ENCODE assay signal across 17 cellular contexts in the genomic region with DNA sequence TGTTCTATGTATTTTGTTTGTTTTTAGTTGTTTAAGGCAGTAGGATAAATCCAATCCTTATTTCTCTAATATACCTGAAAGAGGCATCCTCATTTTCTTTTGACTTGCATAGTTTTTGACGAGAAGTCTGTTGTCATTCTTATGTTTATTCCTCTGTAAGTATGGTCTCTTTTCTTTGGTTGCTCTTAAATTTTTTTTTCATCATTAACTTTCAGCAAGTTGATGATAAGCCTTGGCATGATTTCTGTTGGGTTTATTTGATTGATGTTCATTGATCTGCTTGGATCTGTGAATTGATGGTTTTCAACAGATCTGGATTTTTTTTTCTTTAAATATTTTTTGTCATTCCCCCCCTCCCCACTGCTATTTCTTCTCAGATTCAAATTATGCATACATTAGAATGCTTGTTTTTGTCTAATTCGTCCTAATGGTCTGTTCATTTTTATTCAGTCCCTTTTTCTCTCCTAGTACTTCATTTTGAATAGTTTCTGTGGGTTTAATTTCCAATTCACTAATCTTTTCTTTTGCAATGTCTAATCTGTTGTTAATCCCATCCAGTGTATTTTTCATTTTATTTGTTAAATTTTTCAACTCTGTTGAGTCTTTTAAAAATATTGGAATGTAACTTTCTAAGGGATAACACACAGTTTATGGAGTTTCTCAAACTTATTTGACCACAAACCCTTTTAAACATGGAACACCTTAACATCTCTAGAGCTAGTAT.
DNase-seq lines count a peak whose midpoint lies in the region; ATAC-seq and TF ChIP-seq lines count a peak whose summit lies in the region.
"Had no signal": no experiment of that assay in that cellular context is flagged by ENCODE, and none has a peak within 500 bp of the region (broad histone marks: within the 10 kb centered on the region; RNA-seq: fewer than 3 reads in every experiment).

No MANE protein-coding gene starts in this region.

- no peak overlapping the region for H3K27ac ChIP-seq in IMR-90 (ENCODE audit: insufficient read depth, low read length)
- H3K27ac ChIP-seq: BLaER1, epithelial cell of prostate, heart left ventricle had no signal

- H3K27me3 ChIP-seq in IMR-90 (ENCODE audit: control insufficient read depth, insufficient read depth, low read length) (no peaks in the 10 kb centered on the region), adipocyte (replicated peaks; ENCODE audit: control insufficient read depth, insufficient read depth, low read length) (no peaks in the 10 kb centered on the region)
- H3K27me3 ChIP-seq: BLaER1, heart left ventricle had no signal

- no peak overlapping the region for H3K4me3 Mint-ChIP-seq in activated T-cell treated with anti-CD3 and anti-CD28 coated beads, Interleukin-2, amount 50 U/mL, for 24 hours
- H3K4me3 Mint-ChIP-seq: activated T-helper 1 cell treated with anti-CD3 and anti-CD28 coated beads, Interleukin-12 subunit alpha, Interleukin-12 subunit beta, Interleukin-2, Interleukin-4 antibody, amounts not matched to agents 30 ng/mL and 10 ng/mL and 1 ng/mL, durations not matched to agents 14 hours and 24 hours and 36 hours had no signal

- BruUV-seq in IMR-90 (replicated peaks; lab: Mats Ljungman, UMichigan), result no TSS peak

- no peak overlapping the region for H2AK9ac ChIP-seq in IMR-90 (replicated peaks; ENCODE audit: low read depth, low read length, poor library complexity)

- no peak for TF ChIP-seq CTCF in IMR-90 (conservative IDR thresholded peaks at IDR 0.05; ENCODE audit: low read depth, low read length)

- ATAC-seq in IMR-90 (ENCODE audit: low read depth) (no peak), GM19452 (IDR thresholded peaks at IDR 0.05; ENCODE audit: unreplicated experiment) (no peak)
- ATAC-seq: heart left ventricle, mucosa of descending colon, sciatic nerve had no signal

- H3K4me3 ChIP-seq in IMR-90 (ENCODE audit: insufficient read depth, low read depth, low read length), result no peak overlapping the region
- H3K4me3 ChIP-seq in adipocyte (ENCODE audit: low read length), result peak overlapping the region; percentile 29
- H3K4me3 ChIP-seq: BLaER1, heart left ventricle, mucosa of descending colon had no signal

- H2AK5ac ChIP-seq in IMR-90 (ENCODE audit: low read depth, low read length), result no peak overlapping the region

- no peak overlapping the region for H2AFZ ChIP-seq in IMR-90 (replicated peaks; ENCODE audit: low read length, poor library complexity)

- in situ Hi-C loops in IMR-90 (cut with MboI; ENCODE audit: low sequenced_read_pairs), result no loop called here

- dilution Hi-C loops in IMR-90 (cut with HindIII; ENCODE audit: low sequenced_read_pairs, unreplicated experiment), result no loop called here

- no peaks in the 10 kb centered on the region for H4K20me1 ChIP-seq in IMR-90 (ENCODE audit: insufficient read depth, low read length)
- H4K20me1 ChIP-seq: BLaER1 had no signal

- WGBS in IMR-90 (ENCODE audit: extremely low coverage in 2 of 2, insufficient read length in 1 of 2), 2 experiments, result no CpG with 5 or more reads among the region's 2 CpGs

- H3K9me1 ChIP-seq in IMR-90 (ENCODE audit: insufficient read depth, low read length), result no peaks in the 10 kb centered on the region

- no peak overlapping the region for H3K18ac ChIP-seq in IMR-90 (ENCODE audit: low read depth, low read length)

- peaks cover 21% of the 10 kb centered on the region for H3K9me3 Mint-ChIP-seq in activated T-cell treated with anti-CD3 and anti-CD28 coated beads, Interleukin-2, amount 50 U/mL, for 24 hours

- H3K14ac ChIP-seq in IMR-90 (replicated peaks; ENCODE audit: low read depth, low read length), result no peak overlapping the region

- no peak overlapping the region for H2BK5ac ChIP-seq in IMR-90 (ENCODE audit: low read depth, low read length, poor library complexity, severe bottlenecking)

- POLR2A ChIA-PET in IMR-90 (lab: Charles Lee; ENCODE audit: unreplicated experiment), result no interaction called here

- no peak overlapping the region for H3K4ac ChIP-seq in IMR-90 (ENCODE audit: low read depth, low read length)

- H3K36me3 ChIP-seq in IMR-90 (ENCODE audit: control insufficient read depth, insufficient read depth, low read length) (no peaks in the 10 kb centered on the region), adipocyte (ENCODE audit: control insufficient read depth, insufficient read depth, low read length, severe bottlenecking) (no peaks in the 10 kb centered on the region)
- H3K36me3 ChIP-seq: BLaER1, heart left ventricle had no signal

- H3K4me1 ChIP-seq in IMR-90 (ENCODE audit: control insufficient read depth, insufficient read depth, low read length) (no peaks in the 10 kb centered on the region), adipocyte (ENCODE audit: control insufficient read depth, insufficient read depth, low read length) (no peaks in the 10 kb centered on the region)
- H3K4me1 ChIP-seq: BLaER1, heart left ventricle had no signal

- H3K79me1 ChIP-seq in IMR-90 (ENCODE audit: low read depth in 1 of 2, low read length in 2 of 2), result no peaks in the 10 kb centered on the region

- no peaks in the 10 kb centered on the region for H3K4me1 Mint-ChIP-seq in activated T-cell treated with anti-CD3 and anti-CD28 coated beads, Interleukin-2, amount 50 U/mL, for 24 hours (ENCODE audit: low read depth)

- no peak overlapping the region for H4K91ac ChIP-seq in IMR-90 (ENCODE audit: insufficient read depth, low read depth, low read length)

- CTCF ChIA-PET in IMR-90 (lab: Yijun Ruan, JAX), result interaction anchor here (0.7 kb wide), 1 partner anchor 643 kb away, joined by 3 read pairs; no protein-coding TSS in a partner anchor

- no peak overlapping the region for H2BK15ac ChIP-seq in IMR-90 (ENCODE audit: low read depth, low read length)

- no peak overlapping the region for H3K56ac ChIP-seq in IMR-90 (ENCODE audit: extremely low read depth, insufficient read depth, low read length)

- no peaks in the 10 kb centered on the region for H3K27me3 Mint-ChIP-seq in activated T-cell treated with anti-CD3 and anti-CD28 coated beads, Interleukin-2, amount 50 U/mL, for 24 hours

- H3K27ac Mint-ChIP-seq in activated T-cell treated with anti-CD3 and anti-CD28 coated beads, Interleukin-2, amount 50 U/mL, for 24 hours, result no peak overlapping the region
- H3K27ac Mint-ChIP-seq: activated T-helper 1 cell treated with anti-CD3 and anti-CD28 coated beads, Interleukin-12 subunit alpha, Interleukin-12 subunit beta, Interleukin-2, Interleukin-4 antibody, amounts not matched to agents 30 ng/mL and 10 ng/mL and 1 ng/mL, durations not matched to agents 14 hours and 24 hours and 36 hours had no signal

- 0 out of 2 replicates have a peak, but pooled peaks cover 2% of the 10 kb centered on the region for H3K9me3 ChIP-seq in IMR-90 (ENCODE audit: control insufficient read depth, insufficient read depth, low read length)
- H3K9me3 ChIP-seq in adipocyte (ENCODE audit: control insufficient read depth, low read length), result peaks cover 40% of the 10 kb centered on the region

- no peak for TF ChIP-seq POLR2A in IMR-90 (IDR thresholded peaks at IDR 0.05; ENCODE audit: low read depth, low read length)

- H3K4me2 ChIP-seq in IMR-90 (ENCODE audit: low read depth, low read length), result no peak overlapping the region
- H3K4me2 ChIP-seq: BLaER1 had no signal

- H3K36me3 Mint-ChIP-seq in activated T-cell treated with anti-CD3 and anti-CD28 coated beads, Interleukin-2, amount 50 U/mL, for 24 hours (ENCODE audit: low read depth), result no peaks in the 10 kb centered on the region

- no peak overlapping the region for H4K8ac ChIP-seq in IMR-90 (ENCODE audit: low read depth in 2 of 2, low read length in 2 of 2)

- no peak overlapping the region for H4K5ac ChIP-seq in IMR-90 (ENCODE audit: low read depth, low read length)

- H3K9ac ChIP-seq in IMR-90 (ENCODE audit: low read depth, low read length) (no peak overlapping the region), adipocyte (ENCODE audit: low read length) (no peak overlapping the region)
- H3K9ac ChIP-seq: BLaER1 had no signal

- TF ChIP-seq RAD21 in IMR-90 (IDR thresholded peaks at IDR 0.05; ENCODE audit: low read length), result no peak

- H3K23ac ChIP-seq in IMR-90 (ENCODE audit: low read depth, low read length), result no peak overlapping the region

- DNase-seq in DMS53 treated with DMSO at 0.1 percent for 48 hours (lab: John Stamatoyannopoulos, UW; ENCODE audit: unreplicated experiment) (peak; percentile 18), IMR-90 (peak; percentile 4), adipocyte (ENCODE audit: low read depth) (no peak), glomerular visceral epithelial cell (ENCODE audit: extremely low spot score) (peak; percentile 13), HPDE6-E6E7 (ENCODE audit: extremely low spot score) (no peak)
- DNase-seq in activated T-cell treated with anti-CD3 and anti-CD28 coated beads, Interleukin-2, amount 50 U/mL, for 24 hours, result no peak
- DNase-seq: activated CD4-positive, alpha-beta T cell treated with anti-CD3 and anti-CD28 coated beads, Interleukin-2, amount 50 U/mL, for 4 hours; amygdala; cortex of kidney; DMS79; heart left ventricle; mucosa of descending colon had no signal

- no peak overlapping the region for H2BK20ac ChIP-seq in IMR-90 (ENCODE audit: low read depth, low read length)

- intact Hi-C loops in IMR-90 (cut with micrococcal nuclease), result no loop called here

- H2BK120ac ChIP-seq in IMR-90 (ENCODE audit: low read depth, low read length), result no peak overlapping the region

TF ChIP-seq in IMR-90, 13 proteins besides CTCF, POLR2A, EP300 and RAD21 (continues in another document):
- TF ChIP-seq, protein P1, sequence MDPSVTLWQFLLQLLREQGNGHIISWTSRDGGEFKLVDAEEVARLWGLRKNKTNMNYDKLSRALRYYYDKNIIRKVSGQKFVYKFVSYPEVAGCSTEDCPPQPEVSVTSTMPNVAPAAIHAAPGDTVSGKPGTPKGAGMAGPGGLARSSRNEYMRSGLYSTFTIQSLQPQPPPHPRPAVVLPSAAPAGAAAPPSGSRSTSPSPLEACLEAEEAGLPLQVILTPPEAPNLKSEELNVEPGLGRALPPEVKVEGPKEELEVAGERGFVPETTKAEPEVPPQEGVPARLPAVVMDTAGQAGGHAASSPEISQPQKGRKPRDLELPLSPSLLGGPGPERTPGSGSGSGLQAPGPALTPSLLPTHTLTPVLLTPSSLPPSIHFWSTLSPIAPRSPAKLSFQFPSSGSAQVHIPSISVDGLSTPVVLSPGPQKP (IDR thresholded peaks at IDR 0.05; ENCODE audit: borderline replicate concordance, low read depth, low read length), result no peak
- TF ChIP-seq MAFK (IDR thresholded peaks at IDR 0.05; ENCODE audit: low read depth, low read length), result no peak
- TF ChIP-seq BHLHE40 (IDR thresholded peaks at IDR 0.05; ENCODE audit: low read depth, low read length), result no peak
- no peak for TF ChIP-seq CHD1 (IDR thresholded peaks at IDR 0.05; ENCODE audit: low read depth, low read length)
- TF ChIP-seq RCOR1 (IDR thresholded peaks at IDR 0.05; ENCODE audit: insufficient replicate concordance, low read length), result no peak
- no peak for TF ChIP-seq NFE2L2 (IDR thresholded peaks at IDR 0.05; ENCODE audit: low read depth, low read length)

Comparison
In these comparisons a context has a peak if more than half of its experiments do, and no peak if none do; other contexts are left out.
1. DNase-seq: peak in DMS53 treated with DMSO at 0.1 percent for 48 hours (single experiment), IMR-90 (single experiment) and glomerular visceral epithelial cell (single experiment); none in adipocyte (single experiment), activated T-cell treated with anti-CD3 and anti-CD28 coated beads, Interleukin-2, amount 50 U/mL, for 24 hours (single experiment) and HPDE6-E6E7 (single experiment).